ENCODE assay signal across 17 cellular contexts in the genomic region with DNA sequence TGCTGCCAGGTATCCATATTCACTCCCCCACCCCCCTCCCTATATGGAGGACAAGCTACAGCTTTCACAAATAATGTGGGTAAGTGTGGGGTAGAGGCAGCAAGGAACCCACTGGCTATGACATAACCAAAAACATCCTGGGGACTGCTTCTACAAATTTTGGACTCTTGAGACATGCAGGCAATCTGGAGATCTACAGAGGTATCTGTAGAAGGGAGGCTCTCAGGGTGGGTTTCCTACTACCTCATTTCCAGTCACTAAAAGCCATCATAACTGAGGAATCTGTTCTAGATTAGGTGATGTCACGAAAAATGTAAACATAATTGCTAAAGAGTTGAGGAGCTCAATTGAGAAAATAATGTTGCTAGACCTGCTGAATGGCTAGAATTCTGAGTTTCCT. TPM values are rescaled to one million over a fixed set of nuclear protein-coding genes. Genes with fewer than 3 reads are reported as not detected.
A peak's percentile ranks its signal among the peaks of the same experiment; 100 is the strongest.
DNase-seq lines count a peak whose midpoint lies in the region; ATAC-seq and TF ChIP-seq lines count a peak whose summit lies in the region.
"Had no signal": no experiment of that assay in that cellular context is flagged by ENCODE, and none has a peak within 500 bp of the region (broad histone marks: within the 10 kb centered on the region; RNA-seq: fewer than 3 reads in every experiment).

No MANE protein-coding gene starts in this region.

- H2AFZ ChIP-seq in smooth muscle cell (ENCODE audit: low read depth) = no peak overlapping the region
- H2AFZ ChIP-seq: GM23338 had no signal

- no peak overlapping the region for H3K4me3 ChIP-seq in fibroblast of villous mesenchyme (ENCODE audit: low read depth, low read length)
- no peak overlapping the region for H3K4me3 ChIP-seq in smooth muscle cell
- H3K4me3 ChIP-seq: GM12878, GM23338 had no signal

- DNase-seq in central memory CD8-positive, alpha-beta T cell (ENCODE audit: low spot score in 2 of 2) = no peak
- DNase-seq in fibroblast of villous mesenchyme (ENCODE audit: low read depth) (peak; percentile 29), smooth muscle cell (lab: John Stamatoyannopoulos, UW; ENCODE audit: unreplicated experiment) (no peak), SHP77 (lab: John Stamatoyannopoulos, UW) (no peak), DMS153 (lab: John Stamatoyannopoulos, UW) (no peak)
- DNase-seq: C1 segment of cervical spinal cord; Calu3; CD4-positive, alpha-beta memory T cell; COR-L47; DMS79; EL; GDM1; H9 had no signal

- H3K4me1 Mint-ChIP-seq in central memory CD8-positive, alpha-beta T cell = peaks cover 31% of the 10 kb centered on the region

- H4K20me1 ChIP-seq in smooth muscle cell (ENCODE audit: low read depth) = peaks cover 6% of the 10 kb centered on the region

- peaks cover 3% of the 10 kb centered on the region for H3K36me3 Mint-ChIP-seq in central memory CD8-positive, alpha-beta T cell (ENCODE audit: insufficient read depth)

- H3K9me3 ChIP-seq in smooth muscle cell (replicated peaks; ENCODE audit: low read depth) = no peaks in the 10 kb centered on the region

- H3K9me3 Mint-ChIP-seq in central memory CD8-positive, alpha-beta T cell = no peaks in the 10 kb centered on the region
- H3K9me3 Mint-ChIP-seq: GM23338 had no signal

- peak overlapping the region; percentile 8 for H3K27ac ChIP-seq in smooth muscle cell (ENCODE audit: low read depth)

- no peaks in the 10 kb centered on the region for H3K27me3 ChIP-seq in smooth muscle cell (ENCODE audit: low read depth)

- H3K27me3 Mint-ChIP-seq in central memory CD8-positive, alpha-beta T cell = no peaks in the 10 kb centered on the region
- H3K27me3 Mint-ChIP-seq: CD4-positive, alpha-beta memory T cell had no signal

- peak overlapping the region; percentile 11 for H3K27ac Mint-ChIP-seq in central memory CD8-positive, alpha-beta T cell (ENCODE audit: low read depth)
- H3K27ac Mint-ChIP-seq: CD4-positive, alpha-beta memory T cell; GM23338; H9 had no signal

- 84% methylated on average over 1 of the region's 1 CpG for WGBS in smooth muscle cell (ENCODE audit: low lambda C conversion rate)

- no peak overlapping the region for H3K4me3 Mint-ChIP-seq in central memory CD8-positive, alpha-beta T cell
- H3K4me3 Mint-ChIP-seq: CD4-positive, alpha-beta memory T cell; GM23338; H9 had no signal

- no peaks in the 10 kb centered on the region for H3F3A ChIP-seq in smooth muscle cell (ENCODE audit: low read depth)

- H3K36me3 ChIP-seq in smooth muscle cell (ENCODE audit: low read depth) = no peaks in the 10 kb centered on the region

- no peak overlapping the region for H3K4me2 ChIP-seq in smooth muscle cell
- H3K4me2 ChIP-seq: GM23338 had no signal

- TF ChIP-seq CTCF in fibroblast of villous mesenchyme (IDR thresholded peaks at IDR 0.05; ENCODE audit: insufficient read depth, low read depth, low read length) = no peak
- TF ChIP-seq CTCF in smooth muscle cell (IDR thresholded peaks at IDR 0.05; ENCODE audit: borderline replicate concordance, insufficient read depth, poor library complexity, severe bottlenecking) = no peak

- no peak for ATAC-seq in central memory CD8-positive, alpha-beta T cell (replicated peaks; ENCODE audit: extremely low read depth, poor library complexity, severe bottlenecking)
- no peak for ATAC-seq in GM21529 (IDR thresholded peaks at IDR 0.05; ENCODE audit: unreplicated experiment)
- ATAC-seq: GM12878, GM23338, HCT116 had no signal

- no peaks in the 10 kb centered on the region for H3K4me1 ChIP-seq in smooth muscle cell (ENCODE audit: low read depth)

- H3K9ac ChIP-seq in smooth muscle cell (ENCODE audit: low read depth) = no peak overlapping the region

- peaks cover 78% of the 10 kb centered on the region for H3K79me2 ChIP-seq in smooth muscle cell (ENCODE audit: low read depth)

RNA-seq across cellular contexts. Expression of gene WIPF1, which starts 46.8 kb away (rescaled TPM):
- total RNA-seq in fibroblast of villous mesenchyme (13.0 and 15.1 TPM in 2 replicates), smooth muscle cell (27.3 and 29.0 TPM in 2 replicates)
- 35.5 and 36.4 TPM in 2 replicates for polyA plus RNA-seq in smooth muscle cell
